2 cellular contexts compared by ENCODE assay signal in the genomic region with DNA sequence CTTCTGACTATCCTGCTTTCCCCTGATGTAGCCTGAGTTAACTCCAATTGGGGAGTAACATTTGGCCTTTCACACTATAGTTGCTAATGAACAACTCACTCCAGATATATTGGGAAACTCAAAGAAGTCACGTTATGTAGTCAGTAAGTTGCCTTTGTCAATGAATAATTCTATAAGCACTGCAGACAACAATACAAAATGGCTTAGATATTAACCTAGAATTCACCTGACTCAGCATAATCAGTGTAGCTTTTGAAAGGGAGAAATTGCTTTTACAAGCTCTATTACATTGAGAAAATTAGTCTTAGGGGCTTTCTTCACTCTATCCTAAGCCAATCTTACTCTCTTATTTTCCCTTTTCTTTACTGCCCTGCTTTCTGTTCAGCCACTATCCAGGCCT.
TF ChIP-seq lines count a peak whose summit lies in the region.

No MANE protein-coding gene starts in this region.

TF ChIP-seq in IMR-90, 13 proteins besides CTCF, POLR2A, EP300 and RAD21 (continued from another document):
- TF ChIP-seq, protein P1, sequence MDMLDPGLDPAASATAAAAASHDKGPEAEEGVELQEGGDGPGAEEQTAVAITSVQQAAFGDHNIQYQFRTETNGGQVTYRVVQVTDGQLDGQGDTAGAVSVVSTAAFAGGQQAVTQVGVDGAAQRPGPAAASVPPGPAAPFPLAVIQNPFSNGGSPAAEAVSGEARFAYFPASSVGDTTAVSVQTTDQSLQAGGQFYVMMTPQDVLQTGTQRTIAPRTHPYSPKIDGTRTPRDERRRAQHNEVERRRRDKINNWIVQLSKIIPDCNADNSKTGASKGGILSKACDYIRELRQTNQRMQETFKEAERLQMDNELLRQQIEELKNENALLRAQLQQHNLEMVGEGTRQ (IDR thresholded peaks at IDR 0.05; ENCODE audit: low read depth, low read length) = no peak

TF ChIP-seq in H1, 55 proteins besides CTCF, POLR2A, EP300 and RAD21 (continued from another document):
- no peak for TF ChIP-seq CHD1 (IDR thresholded peaks at IDR 0.05; ENCODE audit: low read depth, low read length)
- no peak for TF ChIP-seq HDAC2 (IDR thresholded peaks at IDR 0.05; ENCODE audit: borderline replicate concordance in 1 of 2, low read depth in 2 of 2, low read length in 2 of 2)
